In the genomic region with DNA sequence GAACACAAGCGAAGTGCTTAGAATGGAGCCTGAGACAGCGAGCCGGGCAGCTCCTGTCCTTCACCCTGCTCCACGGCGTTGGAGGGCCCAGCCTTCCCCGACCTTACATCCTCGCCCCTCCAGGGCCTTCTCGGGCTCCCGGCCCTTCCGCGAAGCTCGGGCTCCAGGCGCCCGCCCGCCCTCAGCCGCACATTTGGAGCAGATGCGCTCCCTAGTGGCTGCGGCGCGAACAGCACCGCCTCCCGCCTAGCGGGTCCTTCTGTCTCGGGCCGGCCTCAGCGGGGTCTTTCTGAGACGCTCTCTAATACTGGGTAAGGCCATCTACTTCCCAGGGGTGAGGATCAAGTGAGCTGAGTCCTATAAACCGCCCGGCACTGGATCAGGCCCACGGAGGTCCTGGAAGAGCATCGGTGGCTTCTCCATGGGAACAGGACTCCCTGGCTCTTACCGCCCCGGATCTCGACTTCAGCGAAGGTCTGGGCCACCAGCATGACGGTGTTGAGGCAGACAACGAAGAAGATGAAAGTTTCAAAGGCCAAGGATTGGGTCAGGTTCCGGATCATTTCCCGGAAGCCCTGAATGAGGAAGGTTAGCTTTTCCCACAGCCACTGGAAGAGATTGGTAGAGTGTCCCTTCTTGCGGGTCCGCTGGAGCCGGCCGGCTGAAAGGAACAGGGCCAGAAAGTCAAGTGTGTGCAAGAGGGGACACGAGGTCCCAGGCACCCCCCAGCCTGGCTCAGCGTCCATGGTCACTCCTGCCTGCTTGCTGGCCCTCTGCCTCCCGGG, we compare ENCODE assay signal across 1 cellular context.
A peak's percentile ranks its signal among the peaks of the same experiment; 100 is the strongest.
TF ChIP-seq lines count a peak whose summit lies in the region.

No MANE protein-coding gene starts in this region.

TF ChIP-seq in K562, 482 proteins besides CTCF, POLR2A, EP300 and RAD21 (continued from another document and continues in another):
- TF ChIP-seq, protein P1, sequence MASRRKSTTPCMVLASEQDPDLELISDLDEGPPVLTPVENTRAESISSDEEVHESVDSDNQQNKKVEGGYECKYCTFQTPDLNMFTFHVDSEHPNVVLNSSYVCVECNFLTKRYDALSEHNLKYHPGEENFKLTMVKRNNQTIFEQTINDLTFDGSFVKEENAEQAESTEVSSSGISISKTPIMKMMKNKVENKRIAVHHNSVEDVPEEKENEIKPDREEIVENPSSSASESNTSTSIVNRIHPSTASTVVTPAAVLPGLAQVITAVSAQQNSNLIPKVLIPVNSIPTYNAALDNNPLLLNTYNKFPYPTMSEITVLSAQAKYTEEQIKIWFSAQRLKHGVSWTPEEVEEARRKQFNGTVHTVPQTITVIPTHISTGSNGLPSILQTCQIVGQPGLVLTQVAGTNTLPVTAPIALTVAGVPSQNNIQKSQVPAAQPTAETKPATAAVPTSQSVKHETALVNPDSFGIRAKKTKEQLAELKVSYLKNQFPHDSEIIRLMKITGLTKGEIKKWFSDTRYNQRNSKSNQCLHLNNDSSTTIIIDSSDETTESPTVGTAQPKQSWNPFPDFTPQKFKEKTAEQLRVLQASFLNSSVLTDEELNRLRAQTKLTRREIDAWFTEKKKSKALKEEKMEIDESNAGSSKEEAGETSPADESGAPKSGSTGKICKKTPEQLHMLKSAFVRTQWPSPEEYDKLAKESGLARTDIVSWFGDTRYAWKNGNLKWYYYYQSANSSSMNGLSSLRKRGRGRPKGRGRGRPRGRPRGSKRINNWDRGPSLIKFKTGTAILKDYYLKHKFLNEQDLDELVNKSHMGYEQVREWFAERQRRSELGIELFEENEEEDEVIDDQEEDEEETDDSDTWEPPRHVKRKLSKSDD (conservative IDR thresholded peaks at IDR 0.05; ENCODE audit: low read length): no peak
- no peak for TF ChIP-seq PCBP1 (IDR thresholded peaks at IDR 0.05; ENCODE audit: low read depth, low read length, poor library complexity, severe bottlenecking)
- TF ChIP-seq, protein P2, sequence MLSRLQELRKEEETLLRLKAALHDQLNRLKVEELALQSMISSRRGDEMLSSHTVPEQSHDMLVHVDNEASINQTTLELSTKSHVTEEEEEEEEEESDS (CRISPR knock-in tag; IDR thresholded peaks at IDR 0.05): no peak
- no peak for TF ChIP-seq TCF7 (IDR thresholded peaks at IDR 0.05; ENCODE audit: borderline replicate concordance)
- TF ChIP-seq, protein P3, sequence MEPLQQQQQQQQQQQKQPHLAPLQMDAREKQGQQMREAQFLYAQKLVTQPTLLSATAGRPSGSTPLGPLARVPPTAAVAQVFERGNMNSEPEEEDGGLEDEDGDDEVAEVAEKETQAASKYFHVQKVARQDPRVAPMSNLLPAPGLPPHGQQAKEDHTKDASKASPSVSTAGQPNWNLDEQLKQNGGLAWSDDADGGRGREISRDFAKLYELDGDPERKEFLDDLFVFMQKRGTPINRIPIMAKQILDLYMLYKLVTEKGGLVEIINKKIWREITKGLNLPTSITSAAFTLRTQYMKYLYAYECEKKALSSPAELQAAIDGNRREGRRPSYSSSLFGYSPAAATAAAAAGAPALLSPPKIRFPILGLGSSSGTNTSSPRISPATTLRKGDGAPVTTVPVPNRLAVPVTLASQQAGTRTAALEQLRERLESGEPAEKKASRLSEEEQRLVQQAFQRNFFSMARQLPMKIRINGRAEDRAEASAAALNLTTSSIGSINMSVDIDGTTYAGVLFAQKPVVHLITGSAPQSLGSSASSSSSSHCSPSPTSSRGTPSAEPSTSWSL (CRISPR knock-in tag; IDR thresholded peaks at IDR 0.05; ENCODE audit: borderline replicate concordance): no peak
- TF ChIP-seq ZBTB1 (CRISPR knock-in tag; IDR thresholded peaks at IDR 0.05; ENCODE audit: borderline replicate concordance, low read depth): no peak
- TF ChIP-seq MCM2 (IDR thresholded peaks at IDR 0.05; ENCODE audit: low read depth): no peak
- no peak for TF ChIP-seq ATF1 (CRISPR knock-in tag; IDR thresholded peaks at IDR 0.05)
- TF ChIP-seq ATF1 (tag; IDR thresholded peaks at IDR 0.05): no peak
- TF ChIP-seq, protein P4, sequence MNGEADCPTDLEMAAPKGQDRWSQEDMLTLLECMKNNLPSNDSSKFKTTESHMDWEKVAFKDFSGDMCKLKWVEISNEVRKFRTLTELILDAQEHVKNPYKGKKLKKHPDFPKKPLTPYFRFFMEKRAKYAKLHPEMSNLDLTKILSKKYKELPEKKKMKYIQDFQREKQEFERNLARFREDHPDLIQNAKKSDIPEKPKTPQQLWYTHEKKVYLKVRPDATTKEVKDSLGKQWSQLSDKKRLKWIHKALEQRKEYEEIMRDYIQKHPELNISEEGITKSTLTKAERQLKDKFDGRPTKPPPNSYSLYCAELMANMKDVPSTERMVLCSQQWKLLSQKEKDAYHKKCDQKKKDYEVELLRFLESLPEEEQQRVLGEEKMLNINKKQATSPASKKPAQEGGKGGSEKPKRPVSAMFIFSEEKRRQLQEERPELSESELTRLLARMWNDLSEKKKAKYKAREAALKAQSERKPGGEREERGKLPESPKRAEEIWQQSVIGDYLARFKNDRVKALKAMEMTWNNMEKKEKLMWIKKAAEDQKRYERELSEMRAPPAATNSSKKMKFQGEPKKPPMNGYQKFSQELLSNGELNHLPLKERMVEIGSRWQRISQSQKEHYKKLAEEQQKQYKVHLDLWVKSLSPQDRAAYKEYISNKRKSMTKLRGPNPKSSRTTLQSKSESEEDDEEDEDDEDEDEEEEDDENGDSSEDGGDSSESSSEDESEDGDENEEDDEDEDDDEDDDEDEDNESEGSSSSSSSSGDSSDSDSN (IDR thresholded peaks at IDR 0.05; ENCODE audit: borderline replicate concordance in 1 of 2, low read depth in 2 of 2, low read length in 2 of 2): peak; percentile 67 to 78; a peak in 1 of 4 replicates
- TF ChIP-seq, protein P5, sequence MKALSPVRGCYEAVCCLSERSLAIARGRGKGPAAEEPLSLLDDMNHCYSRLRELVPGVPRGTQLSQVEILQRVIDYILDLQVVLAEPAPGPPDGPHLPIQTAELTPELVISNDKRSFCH (CRISPR knock-in tag; IDR thresholded peaks at IDR 0.05): no peak
- TF ChIP-seq, protein P5 (tag; IDR thresholded peaks at IDR 0.05): no peak
- no peak for TF ChIP-seq SIRT6 (IDR thresholded peaks at IDR 0.05; ENCODE audit: low read depth, low read length)
- TF ChIP-seq, protein P6, sequence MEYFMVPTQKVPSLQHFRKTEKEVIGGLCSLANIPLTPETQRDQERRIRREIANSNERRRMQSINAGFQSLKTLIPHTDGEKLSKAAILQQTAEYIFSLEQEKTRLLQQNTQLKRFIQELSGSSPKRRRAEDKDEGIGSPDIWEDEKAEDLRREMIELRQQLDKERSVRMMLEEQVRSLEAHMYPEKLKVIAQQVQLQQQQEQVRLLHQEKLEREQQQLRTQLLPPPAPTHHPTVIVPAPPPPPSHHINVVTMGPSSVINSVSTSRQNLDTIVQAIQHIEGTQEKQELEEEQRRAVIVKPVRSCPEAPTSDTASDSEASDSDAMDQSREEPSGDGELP (CRISPR knock-in tag; IDR thresholded peaks at IDR 0.05; ENCODE audit: borderline replicate concordance): peak; percentile 84; the same call in 1 of the 2 replicates
- TF ChIP-seq NR2F6 (CRISPR knock-in tag; IDR thresholded peaks at IDR 0.05): no peak
- TF ChIP-seq ZFPM2 (CRISPR knock-in tag; IDR thresholded peaks at IDR 0.05): no peak
- no peak for TF ChIP-seq RBM25 (IDR thresholded peaks at IDR 0.05; ENCODE audit: low read depth, low read length, severe bottlenecking)
- no peak for TF ChIP-seq CBFA2T3 (IDR thresholded peaks at IDR 0.05)
- TF ChIP-seq, protein P7, sequence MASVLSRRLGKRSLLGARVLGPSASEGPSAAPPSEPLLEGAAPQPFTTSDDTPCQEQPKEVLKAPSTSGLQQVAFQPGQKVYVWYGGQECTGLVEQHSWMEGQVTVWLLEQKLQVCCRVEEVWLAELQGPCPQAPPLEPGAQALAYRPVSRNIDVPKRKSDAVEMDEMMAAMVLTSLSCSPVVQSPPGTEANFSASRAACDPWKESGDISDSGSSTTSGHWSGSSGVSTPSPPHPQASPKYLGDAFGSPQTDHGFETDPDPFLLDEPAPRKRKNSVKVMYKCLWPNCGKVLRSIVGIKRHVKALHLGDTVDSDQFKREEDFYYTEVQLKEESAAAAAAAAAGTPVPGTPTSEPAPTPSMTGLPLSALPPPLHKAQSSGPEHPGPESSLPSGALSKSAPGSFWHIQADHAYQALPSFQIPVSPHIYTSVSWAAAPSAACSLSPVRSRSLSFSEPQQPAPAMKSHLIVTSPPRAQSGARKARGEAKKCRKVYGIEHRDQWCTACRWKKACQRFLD (CRISPR knock-in tag; IDR thresholded peaks at IDR 0.05): no peak
- no peak for TF ChIP-seq CREB1 (IDR thresholded peaks at IDR 0.05)
- peak; percentile 37; the same call in 1 of the 2 replicates for TF ChIP-seq CREB1 (CRISPR knock-in tag; IDR thresholded peaks at IDR 0.05)
- TF ChIP-seq SIN3B (IDR thresholded peaks at IDR 0.05; ENCODE audit: low read depth): no peak
- TF ChIP-seq U2AF1 (optimal IDR thresholded peaks at IDR 0.05; ENCODE audit: low read depth, low read length): no peak
- no peak; the same call in 1 of the 2 replicates for TF ChIP-seq CREM (IDR thresholded peaks at IDR 0.05; ENCODE audit: low read depth)
- no peak for TF ChIP-seq EHMT2 (IDR thresholded peaks at IDR 0.05)
- TF ChIP-seq BRD9 (IDR thresholded peaks at IDR 0.05; ENCODE audit: low read depth, partially characterized antibody): no peak
- TF ChIP-seq GTF2F1 (IDR thresholded peaks at IDR 0.05; ENCODE audit: low read depth, low read length): no peak
- TF ChIP-seq KAT8 (IDR thresholded peaks at IDR 0.05; ENCODE audit: low read depth): no peak
- TF ChIP-seq HMG20A (CRISPR knock-in tag; conservative IDR thresholded peaks at IDR 0.05): no peak
- TF ChIP-seq, protein P8, sequence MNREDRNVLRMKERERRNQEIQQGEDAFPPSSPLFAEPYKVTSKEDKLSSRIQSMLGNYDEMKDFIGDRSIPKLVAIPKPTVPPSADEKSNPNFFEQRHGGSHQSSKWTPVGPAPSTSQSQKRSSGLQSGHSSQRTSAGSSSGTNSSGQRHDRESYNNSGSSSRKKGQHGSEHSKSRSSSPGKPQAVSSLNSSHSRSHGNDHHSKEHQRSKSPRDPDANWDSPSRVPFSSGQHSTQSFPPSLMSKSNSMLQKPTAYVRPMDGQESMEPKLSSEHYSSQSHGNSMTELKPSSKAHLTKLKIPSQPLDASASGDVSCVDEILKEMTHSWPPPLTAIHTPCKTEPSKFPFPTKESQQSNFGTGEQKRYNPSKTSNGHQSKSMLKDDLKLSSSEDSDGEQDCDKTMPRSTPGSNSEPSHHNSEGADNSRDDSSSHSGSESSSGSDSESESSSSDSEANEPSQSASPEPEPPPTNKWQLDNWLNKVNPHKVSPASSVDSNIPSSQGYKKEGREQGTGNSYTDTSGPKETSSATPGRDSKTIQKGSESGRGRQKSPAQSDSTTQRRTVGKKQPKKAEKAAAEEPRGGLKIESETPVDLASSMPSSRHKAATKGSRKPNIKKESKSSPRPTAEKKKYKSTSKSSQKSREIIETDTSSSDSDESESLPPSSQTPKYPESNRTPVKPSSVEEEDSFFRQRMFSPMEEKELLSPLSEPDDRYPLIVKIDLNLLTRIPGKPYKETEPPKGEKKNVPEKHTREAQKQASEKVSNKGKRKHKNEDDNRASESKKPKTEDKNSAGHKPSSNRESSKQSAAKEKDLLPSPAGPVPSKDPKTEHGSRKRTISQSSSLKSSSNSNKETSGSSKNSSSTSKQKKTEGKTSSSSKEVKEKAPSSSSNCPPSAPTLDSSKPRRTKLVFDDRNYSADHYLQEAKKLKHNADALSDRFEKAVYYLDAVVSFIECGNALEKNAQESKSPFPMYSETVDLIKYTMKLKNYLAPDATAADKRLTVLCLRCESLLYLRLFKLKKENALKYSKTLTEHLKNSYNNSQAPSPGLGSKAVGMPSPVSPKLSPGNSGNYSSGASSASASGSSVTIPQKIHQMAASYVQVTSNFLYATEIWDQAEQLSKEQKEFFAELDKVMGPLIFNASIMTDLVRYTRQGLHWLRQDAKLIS (CRISPR knock-in tag; IDR thresholded peaks at IDR 0.05): no peak
- no peak for TF ChIP-seq PHTF2 (CRISPR knock-in tag; IDR thresholded peaks at IDR 0.05)
- no peak for TF ChIP-seq ZFP1 (CRISPR knock-in tag; IDR thresholded peaks at IDR 0.05)
- no peak for TF ChIP-seq LCOR (CRISPR knock-in tag; IDR thresholded peaks at IDR 0.05)
- no peak for TF ChIP-seq ZNF354B (CRISPR knock-in tag; IDR thresholded peaks at IDR 0.05)
- TF ChIP-seq POLR2H (tag; IDR thresholded peaks at IDR 0.05; ENCODE audit: low read depth): no peak
- TF ChIP-seq POLR3A (IDR thresholded peaks at IDR 0.05; ENCODE audit: borderline replicate concordance, extremely low read depth, insufficient read depth, insufficient read length): no peak
- TF ChIP-seq GATA2 (CRISPR knock-in tag; IDR thresholded peaks at IDR 0.05): no peak
- no peak for TF ChIP-seq TAF7 (tag; IDR thresholded peaks at IDR 0.05)
- TF ChIP-seq SPI1 (IDR thresholded peaks at IDR 0.05; ENCODE audit: borderline replicate concordance, low read depth, low read length): no peak
- TF ChIP-seq, protein P9, sequence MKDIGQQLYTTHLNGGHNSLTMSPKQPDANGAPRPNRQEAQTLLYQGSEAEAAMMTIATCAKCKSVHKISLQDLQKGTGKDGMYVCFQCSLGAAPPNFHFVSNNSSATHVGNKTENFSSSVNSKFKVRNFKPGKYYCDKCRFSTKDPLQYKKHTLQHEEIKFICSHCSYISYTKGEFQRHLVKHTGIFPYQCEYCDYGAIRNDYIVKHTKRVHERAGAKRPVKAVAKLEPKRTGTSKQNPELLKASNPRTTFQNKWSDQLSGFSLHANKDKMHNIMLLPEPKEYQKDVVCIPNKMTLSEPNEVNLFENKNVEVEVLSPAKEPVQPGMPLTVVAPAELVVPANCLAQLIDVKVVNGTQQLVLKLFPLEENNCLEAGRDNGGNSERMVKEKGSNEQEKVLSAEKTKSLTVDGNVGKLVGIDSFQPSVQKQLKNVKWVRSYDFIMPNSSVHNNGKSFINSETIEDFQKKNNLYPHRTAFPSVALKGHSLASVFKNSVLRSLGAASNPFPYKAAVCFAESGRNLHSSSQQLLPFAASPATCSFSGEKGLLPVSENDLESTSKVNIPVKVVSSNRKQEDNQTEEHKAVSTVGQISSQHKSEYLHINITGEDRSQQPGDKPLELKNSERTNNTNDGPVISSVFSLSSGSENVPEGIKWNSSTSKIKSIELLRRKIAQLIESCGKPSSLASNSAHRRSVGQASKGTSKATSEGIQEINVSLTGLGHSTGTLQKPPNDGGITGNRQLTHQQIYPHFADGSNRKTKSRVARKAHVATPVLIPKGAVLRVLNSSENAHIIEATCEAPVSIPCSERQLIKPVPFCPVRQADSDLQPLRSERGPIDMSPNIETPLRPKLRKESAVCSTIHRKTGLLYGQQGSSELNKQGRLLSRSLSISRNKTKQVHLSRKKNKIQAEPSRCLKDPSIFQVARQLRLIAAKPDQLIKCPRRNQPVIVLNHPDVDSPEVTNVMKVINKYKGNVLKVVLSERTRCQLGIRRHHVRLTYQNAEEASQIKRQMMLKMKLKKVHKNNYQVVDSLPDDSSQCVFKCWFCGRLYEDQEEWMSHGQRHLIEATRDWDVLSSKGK (CRISPR knock-in tag; IDR thresholded peaks at IDR 0.05): no peak
- no peak for TF ChIP-seq POLR2AphosphoS5 (IDR thresholded peaks at IDR 0.05; ENCODE audit: control insufficient read depth, insufficient read depth, low read depth, low read length)
- TF ChIP-seq RBM17 (IDR thresholded peaks at IDR 0.05; ENCODE audit: borderline replicate concordance, low read depth, low read length): no peak
- TF ChIP-seq FOXM1 (IDR thresholded peaks at IDR 0.05; ENCODE audit: low read depth): no peak
- TF ChIP-seq FOXM1 (CRISPR knock-in tag; IDR thresholded peaks at IDR 0.05; ENCODE audit: low read depth): no peak
- TF ChIP-seq BRF1 (IDR thresholded peaks at IDR 0.05; ENCODE audit: borderline replicate concordance, extremely low read depth, insufficient read length): no peak
- TF ChIP-seq GATAD2B (IDR thresholded peaks at IDR 0.05; ENCODE audit: borderline replicate concordance): no peak
